In the genomic region with DNA sequence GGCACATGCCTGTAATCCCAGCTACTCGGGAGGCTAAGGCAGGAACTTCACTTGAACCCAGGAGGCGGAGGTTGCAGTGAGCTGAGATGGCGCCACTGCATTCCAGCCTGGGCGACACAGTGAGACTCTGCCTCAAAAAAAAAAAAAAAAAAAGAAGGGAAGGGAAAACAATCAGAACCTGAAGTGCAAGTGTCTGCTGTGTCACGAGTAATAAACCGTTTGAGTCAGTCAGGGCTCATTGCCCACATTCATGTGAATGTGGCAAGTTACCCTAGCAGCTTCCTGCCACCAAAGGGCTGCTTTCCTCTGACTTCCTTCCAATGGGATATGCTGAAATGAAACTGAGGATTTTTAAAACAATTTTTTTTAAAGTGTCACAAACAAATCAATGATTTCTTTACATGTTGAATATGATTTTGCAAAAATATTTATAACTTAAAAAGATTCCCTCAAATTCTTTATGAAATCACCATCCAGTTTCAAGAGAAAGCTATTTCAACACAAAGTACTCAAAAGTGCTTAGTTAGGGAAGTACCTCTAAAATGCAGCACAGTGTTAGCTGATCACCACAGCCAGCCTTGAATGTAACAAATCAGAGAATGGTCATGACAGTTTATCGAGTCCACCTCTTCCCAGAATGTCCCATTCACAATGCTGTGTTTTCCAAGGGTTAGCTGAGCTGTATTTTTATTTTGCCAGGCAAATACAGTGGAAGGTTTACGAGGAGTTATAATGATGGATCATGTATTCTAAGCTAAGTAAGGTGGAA, we compare ENCODE assay signal across 8 cellular contexts. TPM values are rescaled to one million over a fixed set of nuclear protein-coding genes. Genes with fewer than 3 reads are reported as not detected.
DNase-seq lines count a peak whose midpoint lies in the region; ATAC-seq and TF ChIP-seq lines count a peak whose summit lies in the region.

No MANE protein-coding gene starts in this region.

- H3K27ac ChIP-seq in psoas muscle: peak overlapping the region; percentile 64

- H3K4me3 ChIP-seq in fibroblast of pulmonary artery (replicated peaks; ENCODE audit: low read depth, low read length) (no peak overlapping the region), psoas muscle (peak overlapping the region; percentile 43)

- TF ChIP-seq CTCF in GM10266 (IDR thresholded peaks at IDR 0.05; ENCODE audit: control insufficient read depth, insufficient read depth, low read depth, missing control alignments) (no peak), fibroblast of pulmonary artery (IDR thresholded peaks at IDR 0.05; ENCODE audit: low read length, missing control alignments) (no peak), psoas muscle (IDR thresholded peaks at IDR 0.05) (no peak)

- WGBS in psoas muscle, 3 donors: 15 to 29% (median 25%) methylated on average over 8 of the region's 8 CpGs

- intact Hi-C loops in psoas muscle (cut with DNase I): loop anchor here in 1 of 2 donors (5.0 kb wide), 1 partner anchor 37 kb away; a partner anchor contains a TSS

- H3K9me3 ChIP-seq in psoas muscle: peaks cover 7% of the 10 kb centered on the region

- ATAC-seq in HG03135 (IDR thresholded peaks at IDR 0.05; ENCODE audit: unreplicated experiment): peak; percentile 67
- peak; percentile 83 to 97 (median 89) for ATAC-seq in psoas muscle
- no peak for ATAC-seq in GM18873 (IDR thresholded peaks at IDR 0.05; ENCODE audit: low FRiP score, unreplicated experiment)

- no peaks in the 10 kb centered on the region for H3K27me3 ChIP-seq in psoas muscle (ENCODE audit: insufficient read depth in 3 of 3, low read length in 2 of 3)

- DNase-seq in GM10266 (ENCODE audit: extremely low spot score) (peak; percentile 28), RKO (ENCODE audit: low spot score) (peak; percentile 93), fibroblast of pulmonary artery (ENCODE audit: low read depth) (peak; percentile 73), psoas muscle (peak in 1 of 2 donors; percentile 43), middle frontal gyrus (ENCODE audit: extremely low spot score, low spot score) (no peak), NCI-H146 (lab: John Stamatoyannopoulos, UW) (no peak)

- H3K4me1 ChIP-seq in psoas muscle: peaks cover 10% of the 10 kb centered on the region

- peaks cover 0 to 26% of the 10 kb centered on the region in 2 donors for H3K36me3 ChIP-seq in psoas muscle (ENCODE audit: insufficient read depth in 1 of 2, low read depth in 1 of 2)

RNA-seq across cellular contexts. Expression of a gene that starts 36.4 kb away (rescaled TPM):
- total RNA-seq in psoas muscle: 1 to 10 TPM; 3.5 to 4.9 (median 4.3) TPM
- 1 to 10 TPM; 4.2 to 4.6 (median 4.4) TPM for polyA plus RNA-seq in psoas muscle

Comparison
In these comparisons a context has a peak if more than half of its experiments do, and no peak if none do; other contexts are left out.
1. DNase-seq: peak in GM10266 (single experiment), RKO (single experiment) and fibroblast of pulmonary artery (single experiment); none in middle frontal gyrus (single experiment) and NCI-H146 (single experiment).